In genomic region chr18:11839556-11839955, GRCh38 we compare ENCODE assay signal across 17 cellular contexts.
"Had no signal": no experiment of that assay in that cellular context is flagged by ENCODE, and none has a peak within 500 bp of the region (broad histone marks: within the 10 kb centered on the region; RNA-seq: fewer than 3 reads in every experiment).

No MANE protein-coding gene starts in this region.

- H3K4me1 ChIP-seq: right lobe of liver, tibial nerve, upper lobe of left lung had no signal

- H3K27ac ChIP-seq: coronary artery, neural progenitor cell, right lobe of liver, thoracic aorta, tibial nerve, upper lobe of left lung had no signal

- H3K4me3 ChIP-seq: coronary artery, lung, neural progenitor cell, right lobe of liver, thoracic aorta, tibial nerve, upper lobe of left lung had no signal

- H3K9me3 ChIP-seq: right lobe of liver, thoracic aorta, tibial nerve, upper lobe of left lung had no signal

- H3K27me3 ChIP-seq: neural progenitor cell, right lobe of liver, tibial nerve, upper lobe of left lung had no signal

- H3K4me2 ChIP-seq: neural progenitor cell had no signal

- H3K36me3 ChIP-seq: neural progenitor cell, right lobe of liver, thoracic aorta, tibial nerve, upper lobe of left lung had no signal

- ATAC-seq: left lobe of liver; natural killer cell treated with Interleukin-12 subunit alpha and Interleukin-12 subunit beta and Interleukin-15 and Interleukin-18, amount 100 ng/mL, for 72 hours; right lobe of liver; stimulated activated naive B cell treated with anti-CD40 and anti-IgM and Interleukin-4, amounts not matched to agents 10 μg/mL and 1 μg/mL and 100 μg/mL, for 72 hours had no signal

- DNase-seq: dermis blood vessel endothelial cell; effector memory CD4-positive, alpha-beta T cell; naive B cell; nucleus accumbens; right lobe of liver; small intestine; stimulated activated CD4-positive, alpha-beta T cell treated with anti-CD3 and anti-CD28 coated beads, Interleukin-15, amount 100 ng/mL, for 24 hours; stimulated activated CD4-positive, alpha-beta T cell treated with anti-CD3 and anti-CD28 coated beads, Interleukin-2, amount 100 ng/mL, for 48 hours; stimulated activated naive B cell treated with anti-CD40 and anti-IgM and Interleukin-4, amounts not matched to agents 10 μg/mL and 1 μg/mL and 100 μg/mL, for 72 hours; upper lobe of left lung had no signal
